22 cellular contexts compared by ENCODE assay signal in the genomic region with DNA sequence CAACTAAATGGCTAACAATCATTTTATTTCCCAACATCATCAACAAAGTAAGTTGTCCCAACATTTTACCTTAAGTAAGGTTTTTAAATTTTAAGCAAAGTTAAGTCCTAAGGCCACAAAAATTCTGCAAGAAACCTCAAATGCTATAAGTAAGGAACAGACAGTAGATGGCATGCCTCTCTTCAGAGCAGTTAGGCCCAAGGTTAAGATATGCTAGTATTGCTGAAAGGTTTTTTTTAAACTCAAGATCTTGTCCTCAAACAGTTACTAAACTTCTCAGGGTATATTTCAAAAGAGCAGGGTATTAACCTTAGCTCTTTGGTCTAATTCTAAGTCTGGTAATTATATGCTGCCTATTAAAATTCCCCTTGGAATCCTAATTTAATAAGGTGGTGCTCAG. TPM values are rescaled to one million over a fixed set of nuclear protein-coding genes. Genes with fewer than 3 reads are reported as not detected.
A peak's percentile ranks its signal among the peaks of the same experiment; 100 is the strongest.
DNase-seq lines count a peak whose midpoint lies in the region; ATAC-seq and TF ChIP-seq lines count a peak whose summit lies in the region.
"Had no signal": no experiment of that assay in that cellular context is flagged by ENCODE, and none has a peak within 500 bp of the region (broad histone marks: within the 10 kb centered on the region; RNA-seq: fewer than 3 reads in every experiment).

No MANE protein-coding gene starts in this region.

- intact Hi-C loops in CD8-positive, alpha-beta T cell (cut with DNase I, micrococcal nuclease), result loop anchor here (1.0 to 5.0 kb wide), 4 partner anchors 33 to 64 kb away; partner anchors contain the start of gene PJA2 (in 1 of the 2)

- H3K79me2 ChIP-seq in OCI-LY3 (ENCODE audit: low read length), result no peaks in the 10 kb centered on the region
- no peaks in the 10 kb centered on the region for H3K79me2 ChIP-seq in mesendoderm (ENCODE audit: control insufficient read depth, insufficient read depth, low read length)

- no peak for DNase-seq in CD8-positive, alpha-beta T cell
- DNase-seq in chondrocyte (ENCODE audit: low spot score) (no peak), mesendoderm (peak; percentile 10), germinal center (ENCODE audit: low spot score) (no peak), NCI-H2107 (lab: John Stamatoyannopoulos, UW) (no peak)
- DNase-seq: activated CD4-positive, alpha-beta memory T cell treated with anti-CD3 and anti-CD28 coated beads for 36 hours; activated T-cell treated with anti-CD3 and anti-CD28 coated beads, Interleukin-2, amount 50 U/mL, for 1 hour; Calu3; effector CD8-positive, alpha-beta T cell; left cardiac atrium; mucosa of descending colon; NCI-H1048; stimulated activated CD4-positive, alpha-beta T cell treated with anti-CD3 and anti-CD28 coated beads, Interleukin-4, amount 100 ng/mL, for 24 hours; T-helper 1 cell; testis; WERI-Rb-1 had no signal

- H3K27me3 Mint-ChIP-seq in CD8-positive, alpha-beta T cell (ENCODE audit: low read depth), result no peaks in the 10 kb centered on the region
- H3K27me3 Mint-ChIP-seq in chondrocyte (ENCODE audit: low read depth), result no peaks in the 10 kb centered on the region
- H3K27me3 Mint-ChIP-seq: activated CD4-positive, alpha-beta memory T cell treated with anti-CD3 and anti-CD28 coated beads for 36 hours had no signal

- H3K9me3 ChIP-seq in CD8-positive, alpha-beta T cell (ENCODE audit: low read length), result no peaks in the 10 kb centered on the region
- H3K9me3 ChIP-seq in OCI-LY3 (ENCODE audit: insufficient read depth, low read length), result no peaks in the 10 kb centered on the region
- H3K9me3 ChIP-seq: mucosa of descending colon, testis had no signal

- no peak overlapping the region for H3K27ac Mint-ChIP-seq in CD8-positive, alpha-beta T cell
- H3K27ac Mint-ChIP-seq in chondrocyte (ENCODE audit: unreplicated experiment), result peak overlapping the region; percentile 33
- H3K27ac Mint-ChIP-seq: activated CD4-positive, alpha-beta memory T cell treated with anti-CD3 and anti-CD28 coated beads for 36 hours; activated naive CD4-positive, alpha-beta T cell treated with anti-CD3 and anti-CD28 coated beads, Interleukin-2, amount 50 U/mL, for 72 hours had no signal

- POLR2A ChIA-PET in CD8-positive, alpha-beta T cell (lab: Charles Lee), result no interaction called here

- H3K4me1 ChIP-seq in CD8-positive, alpha-beta T cell (ENCODE audit: insufficient read depth, low read length), result peaks cover 6% of the 10 kb centered on the region
- H3K4me1 ChIP-seq in OCI-LY3 (ENCODE audit: low read length) (no peaks in the 10 kb centered on the region), mesendoderm (ENCODE audit: control insufficient read depth, low read depth, low read length) (no peaks in the 10 kb centered on the region)
- H3K4me1 ChIP-seq: testis had no signal

- H4K20me1 ChIP-seq in OCI-LY3 (ENCODE audit: insufficient read depth, low read length), result peaks cover 4% of the 10 kb centered on the region; the same call in 1 of the 2 replicates

- H3K9ac ChIP-seq in OCI-LY3 (ENCODE audit: low read length) (no peak overlapping the region), mesendoderm (ENCODE audit: low read length) (no peak overlapping the region)
- H3K9ac ChIP-seq: parathyroid adenoma had no signal

- H2BK120ac ChIP-seq in mesendoderm (ENCODE audit: low read depth, low read length), result no peak overlapping the region

- H2AK5ac ChIP-seq in mesendoderm (ENCODE audit: low read length), result no peak overlapping the region

- H3K27ac ChIP-seq in CD8-positive, alpha-beta T cell (ENCODE audit: low read depth, low read length), result no peak overlapping the region
- no peak overlapping the region for H3K27ac ChIP-seq in OCI-LY3 (ENCODE audit: low read length)
- H3K27ac ChIP-seq in mesendoderm (ENCODE audit: low read depth, low read length), result no peak overlapping the region
- H3K27ac ChIP-seq: parathyroid adenoma, RWPE1, testis, WERI-Rb-1 had no signal

- H3K27me3 ChIP-seq in CD8-positive, alpha-beta T cell (ENCODE audit: insufficient read depth, low read length), result no peaks in the 10 kb centered on the region
- H3K27me3 ChIP-seq in OCI-LY3 (ENCODE audit: low read depth, low read length), result no peaks in the 10 kb centered on the region
- no peaks in the 10 kb centered on the region for H3K27me3 ChIP-seq in mesendoderm (ENCODE audit: insufficient read depth, low read length, poor library complexity)
- H3K27me3 ChIP-seq: testis had no signal

- no peak for TF ChIP-seq CTCF in CD8-positive, alpha-beta T cell (IDR thresholded peaks at IDR 0.05)
- TF ChIP-seq CTCF in OCI-LY3 (IDR thresholded peaks at IDR 0.05; ENCODE audit: low read depth, low read length) (0 out of 2 replicates have a peak, but pooled peaks have one; percentile 5), chondrocyte (IDR thresholded peaks at IDR 0.05) (peak; percentile 60)

- no peak overlapping the region for H2BK5ac ChIP-seq in mesendoderm (ENCODE audit: low read length)

- H3K18ac ChIP-seq in mesendoderm (ENCODE audit: low read length), result no peak overlapping the region

- ATAC-seq in CD8-positive, alpha-beta T cell, result peak; percentile 44
- no peak for ATAC-seq in GM21381 (IDR thresholded peaks at IDR 0.05; ENCODE audit: unreplicated experiment)
- no peak for ATAC-seq in HG03521 (IDR thresholded peaks at IDR 0.05; ENCODE audit: unreplicated experiment)
- ATAC-seq: activated naive CD4-positive, alpha-beta T cell treated with anti-CD3 and anti-CD28 coated beads, Interleukin-2, amount 50 U/mL, for 72 hours; mucosa of descending colon had no signal

- peaks cover 75% of the 10 kb centered on the region for H3K36me3 Mint-ChIP-seq in CD8-positive, alpha-beta T cell
- peaks cover 16% of the 10 kb centered on the region for H3K36me3 Mint-ChIP-seq in chondrocyte (ENCODE audit: low read depth)

- CTCF ChIA-PET in CD8-positive, alpha-beta T cell (lab: Charles Lee), result interaction anchor here (1.0 kb wide), 1 partner anchor 35 kb away, joined by 3 read pairs; the partner anchor contains the start of gene PJA2

- H3K4me1 Mint-ChIP-seq in CD8-positive, alpha-beta T cell (ENCODE audit: low read depth), result peaks cover 69% of the 10 kb centered on the region
- H3K4me1 Mint-ChIP-seq in chondrocyte (ENCODE audit: low read depth), result peaks cover 49% of the 10 kb centered on the region

- H2AFZ ChIP-seq in OCI-LY3 (ENCODE audit: low read depth, low read length), result no peak overlapping the region
- H2AFZ ChIP-seq: parathyroid adenoma had no signal

- H2BK15ac ChIP-seq in mesendoderm (replicated peaks; ENCODE audit: low read depth), result no peak overlapping the region

- H3K9me3 Mint-ChIP-seq in CD8-positive, alpha-beta T cell, result no peaks in the 10 kb centered on the region
- H3K9me3 Mint-ChIP-seq in chondrocyte (ENCODE audit: low read depth), result no peaks in the 10 kb centered on the region
- H3K9me3 Mint-ChIP-seq: activated CD4-positive, alpha-beta memory T cell treated with anti-CD3 and anti-CD28 coated beads for 36 hours had no signal

- H3K36me3 ChIP-seq in CD8-positive, alpha-beta T cell (ENCODE audit: insufficient read depth, low read length), result peaks cover 16% of the 10 kb centered on the region
- H3K36me3 ChIP-seq in OCI-LY3 (replicated peaks; ENCODE audit: low read depth, low read length) (peaks cover 20% of the 10 kb centered on the region), mesendoderm (ENCODE audit: control insufficient read depth, insufficient read depth, low read length) (no peaks in the 10 kb centered on the region)

- H4K5ac ChIP-seq in mesendoderm (ENCODE audit: low read length), result no peak overlapping the region

- no peak overlapping the region for H3K4me3 Mint-ChIP-seq in CD8-positive, alpha-beta T cell
- no peak overlapping the region for H3K4me3 Mint-ChIP-seq in chondrocyte (ENCODE audit: unreplicated experiment)
- H3K4me3 Mint-ChIP-seq: activated CD4-positive, alpha-beta memory T cell treated with anti-CD3 and anti-CD28 coated beads for 36 hours had no signal

- no peak overlapping the region for H3K4me3 ChIP-seq in CD8-positive, alpha-beta T cell (ENCODE audit: low read depth, low read length)
- H3K4me3 ChIP-seq in OCI-LY3 (ENCODE audit: low read length), result no peak overlapping the region
- H3K4me3 ChIP-seq in mesendoderm (ENCODE audit: low read length), result no peak overlapping the region
- H3K4me3 ChIP-seq: mucosa of descending colon, testis had no signal

- peaks cover 2% of the 10 kb centered on the region for H3K79me1 ChIP-seq in mesendoderm (ENCODE audit: low read length)

- no peak overlapping the region for H4K8ac ChIP-seq in mesendoderm (ENCODE audit: low read depth, low read length)

- H3K4ac ChIP-seq in mesendoderm (ENCODE audit: low read depth, low read length), result no peak overlapping the region

- no peak overlapping the region for H3K23ac ChIP-seq in mesendoderm (ENCODE audit: low read length)

- H3K56ac ChIP-seq in mesendoderm (ENCODE audit: low read length), result no peak overlapping the region

- H3K4me2 ChIP-seq in OCI-LY3 (ENCODE audit: low read length) (no peak overlapping the region), mesendoderm (ENCODE audit: low read length) (no peak overlapping the region)

RNA-seq across cellular contexts. Expression of gene PJA2, which starts 35.1 kb away (rescaled TPM):
- total RNA-seq in CD8-positive, alpha-beta T cell, result 10 to 100 TPM; 89.3 to 94.4 TPM
- total RNA-seq in chondrocyte, result 106 to 110 TPM (median 107 TPM) in 3 replicates
- 32.8 TPM for polyA plus RNA-seq in mesendoderm (2013, experiment 1 of 2)
- 33.5 TPM for polyA plus RNA-seq in mesendoderm (2013, experiment 2 of 2)
